ENCODE assay signal across 21 cellular contexts in the genomic region with DNA sequence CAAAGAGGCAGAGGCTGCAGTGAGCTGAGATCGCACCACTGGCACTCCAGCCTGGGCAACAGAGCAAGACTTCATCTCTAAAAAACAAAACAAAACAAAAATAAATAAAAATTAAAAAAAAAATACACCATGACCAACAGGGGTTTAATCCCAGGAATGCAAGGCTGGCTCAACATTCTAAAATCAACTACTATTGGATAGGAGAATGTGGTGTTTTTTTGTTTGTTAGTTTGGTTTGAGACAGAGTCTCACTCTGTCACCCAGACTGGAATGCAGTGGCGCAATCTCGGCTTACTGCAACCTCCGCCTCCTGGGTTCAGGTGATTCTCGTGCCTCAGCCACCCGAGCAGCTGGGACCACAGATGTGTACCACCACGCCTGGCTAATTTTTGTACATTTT. TPM values are rescaled to one million over a fixed set of nuclear protein-coding genes. Genes with fewer than 3 reads are reported as not detected.
DNase-seq lines count a peak whose midpoint lies in the region; ATAC-seq, FAIRE-seq and TF ChIP-seq lines count a peak whose summit lies in the region.
"Had no signal": no experiment of that assay in that cellular context is flagged by ENCODE, and none has a peak within 500 bp of the region (broad histone marks: within the 10 kb centered on the region; RNA-seq: fewer than 3 reads in every experiment).

No MANE protein-coding gene starts in this region.

- H3K36me3 ChIP-seq in HepG2 (replicated peaks in 1 of 2; ENCODE audit: control insufficient read depth in 1 of 2, insufficient read depth in 2 of 2, low read length in 2 of 2), result peaks cover 0 to 2% of the 10 kb centered on the region in 2 experiments; a peak in 1 of 5 replicates
- H3K36me3 ChIP-seq in sigmoid colon, result no peaks in the 10 kb centered on the region
- H3K36me3 ChIP-seq in HAP-1 (replicated peaks), result no peaks in the 10 kb centered on the region; the same call in 1 of the 2 replicates

- H3K9me3 ChIP-seq in HepG2 (ENCODE audit: low read length), result no peaks in the 10 kb centered on the region
- no peaks in the 10 kb centered on the region for H3K9me3 ChIP-seq in sigmoid colon
- no peaks in the 10 kb centered on the region; the same call in 1 of the 2 replicates for H3K9me3 ChIP-seq in HAP-1

- no peak overlapping the region for H3K4me2 ChIP-seq in HepG2 (ENCODE audit: low read depth, low read length)
- H3K4me2 ChIP-seq: BLaER1, GM23338 had no signal

- no TSS peak for BruUV-seq in HepG2 (replicated peaks; lab: Mats Ljungman, UMichigan)

- no peaks in the 10 kb centered on the region for H3K27me3 ChIP-seq in HepG2 (ENCODE audit: control insufficient read depth in 1 of 2, insufficient read depth in 2 of 2, low read length in 2 of 2)
- no peaks in the 10 kb centered on the region for H3K27me3 ChIP-seq in sigmoid colon
- no peaks in the 10 kb centered on the region for H3K27me3 ChIP-seq in HAP-1 (ENCODE audit: low read depth)
- H3K27me3 ChIP-seq: BLaER1 had no signal

- H3K9ac ChIP-seq in HepG2 (ENCODE audit: insufficient read depth, low read depth, low read length), result no peak overlapping the region
- H3K9ac ChIP-seq: BLaER1 had no signal

- no peak for DNase-seq in epithelial cell of prostate (ENCODE audit: low read depth, low spot score)
- no peak for DNase-seq in HepG2 (ENCODE audit: low spot score)
- peak; percentile 44 for DNase-seq in sigmoid colon
- DNase-seq in HAP-1 (ENCODE audit: low spot score in 2 of 2), result no peak
- DNase-seq in putamen (ENCODE audit: low spot score), result no peak
- DNase-seq in DMS79 (lab: John Stamatoyannopoulos, UW), result no peak
- DNase-seq: Caco-2; CD4-positive, CD25-positive, alpha-beta regulatory T cell; CD8-positive, alpha-beta T cell; DMS153; EL; GDM1; H9; HFFc6 had no signal

- POLR2A ChIA-PET in HepG2 (lab: Yijun Ruan, JAX), result no interaction called here

- TF ChIP-seq RAD21 in HepG2 (CRISPR knock-in tag; IDR thresholded peaks at IDR 0.05), result no peak

- H4K20me1 ChIP-seq in HepG2 (ENCODE audit: insufficient read depth, low read length), result no peaks in the 10 kb centered on the region

- H2AFZ ChIP-seq in HepG2 (ENCODE audit: low read length), result no peak overlapping the region
- H2AFZ ChIP-seq: GM23338 had no signal

- no peak overlapping the region for H3K4me3 ChIP-seq in HepG2 (replicated peaks in 1 of 3; ENCODE audit: insufficient read depth in 1 of 3, low read depth in 2 of 3, low read length in 3 of 3)
- no peak overlapping the region for H3K4me3 ChIP-seq in sigmoid colon
- no peak overlapping the region for H3K4me3 ChIP-seq in HAP-1
- H3K4me3 ChIP-seq: BLaER1, GM12878, GM23338 had no signal

- TF ChIP-seq POLR2A in HepG2 (IDR thresholded peaks at IDR 0.05; ENCODE audit: insufficient read depth in 1 of 2, low read depth in 2 of 2, low read length in 2 of 2) (no peak), sigmoid colon (IDR thresholded peaks at IDR 0.05) (no peak)

- H3K79me2 ChIP-seq in HepG2 (ENCODE audit: insufficient read depth, low read length), result no peaks in the 10 kb centered on the region

- FAIRE-seq in HepG2 (lab: Jason Lieb, UNC), result no peak
- FAIRE-seq: GM12878 had no signal

- no peak for TF ChIP-seq EP300 in HepG2 (IDR thresholded peaks at IDR 0.05; ENCODE audit: low read depth in 2 of 2, low read length in 2 of 2)
- no peak for TF ChIP-seq EP300 in HepG2 (CRISPR knock-in tag; IDR thresholded peaks at IDR 0.05; ENCODE audit: borderline replicate concordance)
- TF ChIP-seq EP300 in sigmoid colon (IDR thresholded peaks at IDR 0.05), result no peak

- intact Hi-C loops in HepG2 (cut with micrococcal nuclease; ENCODE audit: unreplicated experiment), result no loop called here
- intact Hi-C loops in sigmoid colon (cut with DNase I), result no loop called here

- H3K4me1 ChIP-seq in HepG2 (ENCODE audit: insufficient read depth, low read length), result peaks cover 13% of the 10 kb centered on the region
- no peaks in the 10 kb centered on the region for H3K4me1 ChIP-seq in sigmoid colon
- H3K4me1 ChIP-seq in HAP-1, result no peaks in the 10 kb centered on the region

- TF ChIP-seq CTCF in HepG2 (CRISPR knock-in tag; IDR thresholded peaks at IDR 0.05) (no peak), sigmoid colon (IDR thresholded peaks at IDR 0.05) (no peak)

- in situ Hi-C loops in HepG2 (cut with HindIII; ENCODE audit: extremely low pct_ligation_motif_present, low pct_unique_long_range_greater_than_20kb), result no loop called here
- in situ Hi-C loops in HAP-1 (cut with MboI; ENCODE audit: low sequenced_read_pairs), result no loop called here

- H3K27ac ChIP-seq in epithelial cell of prostate (peak overlapping the region; percentile 68), HepG2 (ENCODE audit: extremely low read length, insufficient read depth, low read length) (no peak overlapping the region), sigmoid colon (no peak overlapping the region)
- H3K27ac ChIP-seq: BLaER1, C4-2B had no signal

- no peak for ATAC-seq in HepG2
- ATAC-seq: CD8-positive, alpha-beta T cell; GM12878; GM23338 had no signal

- 92% methylated on average over 7 of the region's 7 CpGs for WGBS in HepG2 (ENCODE audit: low lambda C conversion rate)
- 97 to 98% methylated on average over 7 of the region's 7 CpGs for WGBS in sigmoid colon, 2 donors

- CTCF ChIA-PET in HepG2 (lab: Yijun Ruan, JAX; ENCODE audit: low intra/inter-chr PET ratio, low total read pairs), result no interaction called here

RNA-seq across cellular contexts. Expression of a gene that starts 19.9 kb away (rescaled TPM):
- 17.2 and 17.6 TPM in 2 replicates for total RNA-seq in HepG2 (2016; rRNA removed; fragmentation: Illumina TruSeq; extraction: Trizol)
- 5.6 and 6.5 TPM in 2 replicates for total RNA-seq in HepG2 (2016; cell fraction: cytosol; rRNA removed; fragmentation: Illumina TruSeq; extraction: Trizol; ENCODE audit: low read depth)
- total RNA-seq in HepG2 (2016; cell fraction: insoluble cytoplasmic fraction; rRNA removed; fragmentation: Illumina TruSeq; extraction: Trizol), result 15.5 and 19.1 TPM in 2 replicates
- 13.6 and 15.8 TPM in 2 replicates for total RNA-seq in HepG2 (2016; cell fraction: membrane; rRNA removed; fragmentation: Illumina TruSeq; extraction: Trizol)
- total RNA-seq in HepG2 (2016; cell fraction: nucleus; rRNA removed; fragmentation: Illumina TruSeq; extraction: Trizol), result 9.0 and 12.8 TPM in 2 replicates
- polyA plus RNA-seq in HepG2 (2011; rRNA removed), result 11.1 and 12.8 TPM in 2 replicates
- 11.1 and 12.3 TPM in 2 replicates for polyA plus RNA-seq in HepG2 (2011; cell fraction: cytosol; rRNA removed)
- 8.1 and 9.3 TPM in 2 replicates for polyA plus RNA-seq in HepG2 (2011; cell fraction: nucleus; rRNA removed)
- polyA plus RNA-seq in HepG2 (2012), result 7.0 and 7.9 TPM in 2 replicates
- polyA plus RNA-seq in HepG2 (2016; cell fraction: cytosol; fragmentation: Illumina TruSeq; extraction: Trizol; ENCODE audit: low read depth), result 2.9 and 5.2 TPM in 2 replicates
- 12.7 and 14.1 TPM in 2 replicates for polyA plus RNA-seq in HepG2 (2016; cell fraction: insoluble cytoplasmic fraction; fragmentation: Illumina TruSeq; extraction: Trizol; ENCODE audit: low read depth)
- 8.7 and 9.6 TPM in 2 replicates for polyA plus RNA-seq in HepG2 (2016; cell fraction: membrane; fragmentation: Illumina TruSeq; extraction: Trizol; ENCODE audit: low read depth)
- 18.9 and 20.0 TPM in 2 replicates for polyA plus RNA-seq in HepG2 (2016; cell fraction: nucleus; fragmentation: Illumina TruSeq; extraction: Trizol; ENCODE audit: insufficient read depth, low read depth)
- polyA minus RNA-seq in HepG2 (2011; rRNA and poly(A)+ RNA removed; ENCODE audit: low replicate concordance), result 26.4 and 27.3 TPM in 2 replicates
- 6.1 and 9.6 TPM in 2 replicates for polyA minus RNA-seq in HepG2 (2011; cell fraction: cytosol; rRNA and poly(A)+ RNA removed)
- 8.1 and 8.8 TPM in 2 replicates for polyA minus RNA-seq in HepG2 (2011; cell fraction: nucleus; rRNA and poly(A)+ RNA removed)
- 10 to 100 TPM in 2 of 4 donors, 1 to 10 TPM in 2; 8.1 to 19.1 (median 11.1) TPM for total RNA-seq in sigmoid colon
- 10 to 100 TPM; 13.8 to 19.5 (median 15.5) TPM for polyA plus RNA-seq in sigmoid colon

RNA-seq across cellular contexts. Expression of a gene that starts 32.7 kb away (rescaled TPM):
- total RNA-seq in HepG2 (2016; rRNA removed; fragmentation: Illumina TruSeq; extraction: Trizol) (1.7 and 3.1 TPM in 2 replicates), sigmoid colon (10 to 100 TPM in 3 of 4 donors, 1 to 10 TPM in 1; 8.6 to 26.1 (median 21.9) TPM)
- total RNA-seq in HepG2 (2016; cell fraction: cytosol; rRNA removed; fragmentation: Illumina TruSeq; extraction: Trizol; ENCODE audit: low read depth), result 1.9 and 2.8 TPM in 2 replicates
- 2.1 and 4.2 TPM in 2 replicates for total RNA-seq in HepG2 (2016; cell fraction: insoluble cytoplasmic fraction; rRNA removed; fragmentation: Illumina TruSeq; extraction: Trizol)
- total RNA-seq in HepG2 (2016; cell fraction: membrane; rRNA removed; fragmentation: Illumina TruSeq; extraction: Trizol), result 2.2 and 3.5 TPM in 2 replicates
- 1.9 and 4.3 TPM in 2 replicates for total RNA-seq in HepG2 (2016; cell fraction: nucleus; rRNA removed; fragmentation: Illumina TruSeq; extraction: Trizol)
- polyA plus RNA-seq in HepG2 (2011; rRNA removed) (1.5 and 2.0 TPM in 2 replicates), sigmoid colon (1 to 10 TPM in 2 of 3 donors, under 1 TPM in 1; 0.46 to 5.0 (median 1.8) TPM)
- polyA plus RNA-seq in HepG2 (2011; cell fraction: cytosol; rRNA removed), result 1.8 and 2.8 TPM in 2 replicates
- polyA plus RNA-seq in HepG2 (2011; cell fraction: nucleus; rRNA removed), result 7.9 and 8.0 TPM in 2 replicates
- polyA plus RNA-seq in HepG2 (2012), result 1.3 and 1.7 TPM in 2 replicates
- 1.6 and 2.1 TPM in 2 replicates for polyA plus RNA-seq in HepG2 (2016; cell fraction: cytosol; fragmentation: Illumina TruSeq; extraction: Trizol; ENCODE audit: low read depth)
- 2.2 and 3.1 TPM in 2 replicates for polyA plus RNA-seq in HepG2 (2016; cell fraction: insoluble cytoplasmic fraction; fragmentation: Illumina TruSeq; extraction: Trizol; ENCODE audit: low read depth)
- polyA plus RNA-seq in HepG2 (2016; cell fraction: membrane; fragmentation: Illumina TruSeq; extraction: Trizol; ENCODE audit: low read depth), result 2.3 and 2.5 TPM in 2 replicates
- polyA plus RNA-seq in HepG2 (2016; cell fraction: nucleus; fragmentation: Illumina TruSeq; extraction: Trizol; ENCODE audit: insufficient read depth, low read depth), result 5.2 and 6.4 TPM in 2 replicates
- polyA minus RNA-seq in HepG2 (2011; rRNA and poly(A)+ RNA removed; ENCODE audit: low replicate concordance), result 0.12 and 1.3 TPM in 2 replicates
- polyA minus RNA-seq in HepG2 (2011; cell fraction: cytosol; rRNA and poly(A)+ RNA removed), result 0.53 and 0.79 TPM in 2 replicates
- polyA minus RNA-seq in HepG2 (2011; cell fraction: nucleus; rRNA and poly(A)+ RNA removed), result 0.62 and 0.64 TPM in 2 replicates
- total RNA-seq: A172, A673, H4 had no signal

RNA-seq across cellular contexts. Expression of a gene that starts 32.7 kb away (rescaled TPM):
- total RNA-seq in HepG2 (2016; rRNA removed; fragmentation: Illumina TruSeq; extraction: Trizol) (20.8 and 21.4 TPM in 2 replicates), sigmoid colon (10 to 100 TPM; 21.0 to 27.0 (median 23.2) TPM)
- 10.8 and 12.4 TPM in 2 replicates for total RNA-seq in HepG2 (2016; cell fraction: cytosol; rRNA removed; fragmentation: Illumina TruSeq; extraction: Trizol; ENCODE audit: low read depth)
- 17.9 and 24.2 TPM in 2 replicates for total RNA-seq in HepG2 (2016; cell fraction: insoluble cytoplasmic fraction; rRNA removed; fragmentation: Illumina TruSeq; extraction: Trizol)
- 17.6 and 19.5 TPM in 2 replicates for total RNA-seq in HepG2 (2016; cell fraction: membrane; rRNA removed; fragmentation: Illumina TruSeq; extraction: Trizol)
- total RNA-seq in HepG2 (2016; cell fraction: nucleus; rRNA removed; fragmentation: Illumina TruSeq; extraction: Trizol), result 13.8 and 15.4 TPM in 2 replicates
- polyA plus RNA-seq in HepG2 (2011; rRNA removed) (10.8 and 12.2 TPM in 2 replicates), sigmoid colon (10 to 100 TPM in 1 of 3 donors, 1 to 10 TPM in 2; 6.9 to 16.2 (median 9.0) TPM)
- 6.0 and 11.2 TPM in 2 replicates for polyA plus RNA-seq in HepG2 (2011; cell fraction: cytosol; rRNA removed)
- polyA plus RNA-seq in HepG2 (2011; cell fraction: nucleus; rRNA removed), result 29.2 and 37.2 TPM in 2 replicates
- 9.4 and 12.3 TPM in 2 replicates for polyA plus RNA-seq in HepG2 (2012)
- 11.8 and 13.2 TPM in 2 replicates for polyA plus RNA-seq in HepG2 (2016; cell fraction: cytosol; fragmentation: Illumina TruSeq; extraction: Trizol; ENCODE audit: low read depth)
- polyA plus RNA-seq in HepG2 (2016; cell fraction: insoluble cytoplasmic fraction; fragmentation: Illumina TruSeq; extraction: Trizol; ENCODE audit: low read depth), result 18.0 and 18.5 TPM in 2 replicates
- polyA plus RNA-seq in HepG2 (2016; cell fraction: membrane; fragmentation: Illumina TruSeq; extraction: Trizol; ENCODE audit: low read depth), result 9.5 and 15.3 TPM in 2 replicates
- 33.6 and 35.0 TPM in 2 replicates for polyA plus RNA-seq in HepG2 (2016; cell fraction: nucleus; fragmentation: Illumina TruSeq; extraction: Trizol; ENCODE audit: insufficient read depth, low read depth)
- 6.6 and 7.1 TPM in 2 replicates for polyA minus RNA-seq in HepG2 (2011; rRNA and poly(A)+ RNA removed; ENCODE audit: low replicate concordance)
- polyA minus RNA-seq in HepG2 (2011; cell fraction: cytosol; rRNA and poly(A)+ RNA removed), result 4.5 and 7.8 TPM in 2 replicates
- 3.6 and 3.9 TPM in 2 replicates for polyA minus RNA-seq in HepG2 (2011; cell fraction: nucleus; rRNA and poly(A)+ RNA removed)
- total RNA-seq: A172 had no signal

RNA-seq across cellular contexts. Expression of a gene that starts 38.5 kb away (rescaled TPM):
- total RNA-seq in HepG2 (2016; rRNA removed; fragmentation: Illumina TruSeq; extraction: Trizol) (3.0 and 4.3 TPM in 2 replicates), sigmoid colon (10 to 100 TPM; 12.8 to 16.6 (median 14.0) TPM)
- 22.8 and 24.1 TPM in 2 replicates for total RNA-seq in HepG2 (2016; cell fraction: cytosol; rRNA removed; fragmentation: Illumina TruSeq; extraction: Trizol; ENCODE audit: low read depth)
- 2.5 and 4.0 TPM in 2 replicates for total RNA-seq in HepG2 (2016; cell fraction: insoluble cytoplasmic fraction; rRNA removed; fragmentation: Illumina TruSeq; extraction: Trizol)
- total RNA-seq in HepG2 (2016; cell fraction: membrane; rRNA removed; fragmentation: Illumina TruSeq; extraction: Trizol), result 18.3 and 19.1 TPM in 2 replicates
- total RNA-seq in HepG2 (2016; cell fraction: nucleus; rRNA removed; fragmentation: Illumina TruSeq; extraction: Trizol), result 1.6 and 2.2 TPM in 2 replicates
- polyA plus RNA-seq in HepG2 (2011; rRNA removed) (3.5 and 3.6 TPM in 2 replicates), sigmoid colon (1 to 10 TPM; 4.2 to 8.3 (median 4.4) TPM)
- 4.3 and 6.9 TPM in 2 replicates for polyA plus RNA-seq in HepG2 (2011; cell fraction: cytosol; rRNA removed)
- polyA plus RNA-seq in HepG2 (2011; cell fraction: nucleus; rRNA removed), result 2.8 and 3.0 TPM in 2 replicates
- polyA plus RNA-seq in HepG2 (2012), result 1.3 and 2.2 TPM in 2 replicates
- polyA plus RNA-seq in HepG2 (2016; cell fraction: cytosol; fragmentation: Illumina TruSeq; extraction: Trizol; ENCODE audit: low read depth), result 26.8 and 27.5 TPM in 2 replicates
- polyA plus RNA-seq in HepG2 (2016; cell fraction: insoluble cytoplasmic fraction; fragmentation: Illumina TruSeq; extraction: Trizol; ENCODE audit: low read depth), result 2.2 and 3.0 TPM in 2 replicates
- polyA plus RNA-seq in HepG2 (2016; cell fraction: membrane; fragmentation: Illumina TruSeq; extraction: Trizol; ENCODE audit: low read depth), result 17.4 and 17.7 TPM in 2 replicates
- polyA plus RNA-seq in HepG2 (2016; cell fraction: nucleus; fragmentation: Illumina TruSeq; extraction: Trizol; ENCODE audit: insufficient read depth, low read depth), result 1.5 and 2.9 TPM in 2 replicates
- polyA minus RNA-seq in HepG2 (2011; rRNA and poly(A)+ RNA removed; ENCODE audit: low replicate concordance), result 2.8 and 3.8 TPM in 2 replicates
- 0.79 and 2.1 TPM in 2 replicates for polyA minus RNA-seq in HepG2 (2011; cell fraction: cytosol; rRNA and poly(A)+ RNA removed)
- polyA minus RNA-seq in HepG2 (2011; cell fraction: nucleus; rRNA and poly(A)+ RNA removed), result 0.50 and 0.77 TPM in 2 replicates
- total RNA-seq: H4 had no signal

RNA-seq across cellular contexts. Expression of a gene that starts 39.2 kb away (rescaled TPM):
- total RNA-seq in HepG2 (2016; rRNA removed; fragmentation: Illumina TruSeq; extraction: Trizol) (26.1 and 32.6 TPM in 2 replicates), sigmoid colon (10 to 100 TPM; 13.9 to 20.6 (median 18.7) TPM)
- total RNA-seq in HepG2 (2016; cell fraction: cytosol; rRNA removed; fragmentation: Illumina TruSeq; extraction: Trizol; ENCODE audit: low read depth), result 11.9 and 12.4 TPM in 2 replicates
- 22.4 and 31.8 TPM in 2 replicates for total RNA-seq in HepG2 (2016; cell fraction: insoluble cytoplasmic fraction; rRNA removed; fragmentation: Illumina TruSeq; extraction: Trizol)
- total RNA-seq in HepG2 (2016; cell fraction: membrane; rRNA removed; fragmentation: Illumina TruSeq; extraction: Trizol), result 20.9 and 24.1 TPM in 2 replicates
- 18.3 and 24.0 TPM in 2 replicates for total RNA-seq in HepG2 (2016; cell fraction: nucleus; rRNA removed; fragmentation: Illumina TruSeq; extraction: Trizol)
- polyA plus RNA-seq in HepG2 (2011; rRNA removed) (37.1 and 38.3 TPM in 2 replicates), sigmoid colon (10 to 100 TPM in 1 of 3 donors, 1 to 10 TPM in 2; 7.4 to 19.3 (median 9.6) TPM)
- 15.3 and 28.8 TPM in 2 replicates for polyA plus RNA-seq in HepG2 (2011; cell fraction: cytosol; rRNA removed)
- polyA plus RNA-seq in HepG2 (2011; cell fraction: nucleus; rRNA removed), result 82.8 and 84.5 TPM in 2 replicates
- polyA plus RNA-seq in HepG2 (2012), result 28.9 and 29.0 TPM in 2 replicates
- 18.7 and 21.0 TPM in 2 replicates for polyA plus RNA-seq in HepG2 (2016; cell fraction: cytosol; fragmentation: Illumina TruSeq; extraction: Trizol; ENCODE audit: low read depth)
- 30.7 and 42.2 TPM in 2 replicates for polyA plus RNA-seq in HepG2 (2016; cell fraction: insoluble cytoplasmic fraction; fragmentation: Illumina TruSeq; extraction: Trizol; ENCODE audit: low read depth)
- polyA plus RNA-seq in HepG2 (2016; cell fraction: membrane; fragmentation: Illumina TruSeq; extraction: Trizol; ENCODE audit: low read depth), result 29.3 and 29.6 TPM in 2 replicates
- polyA plus RNA-seq in HepG2 (2016; cell fraction: nucleus; fragmentation: Illumina TruSeq; extraction: Trizol; ENCODE audit: insufficient read depth, low read depth), result 42.9 and 46.5 TPM in 2 replicates
- polyA minus RNA-seq in HepG2 (2011; rRNA and poly(A)+ RNA removed; ENCODE audit: low replicate concordance), result 39.4 and 41.0 TPM in 2 replicates
- 18.9 and 21.7 TPM in 2 replicates for polyA minus RNA-seq in HepG2 (2011; cell fraction: cytosol; rRNA and poly(A)+ RNA removed)
- polyA minus RNA-seq in HepG2 (2011; cell fraction: nucleus; rRNA and poly(A)+ RNA removed), result 18.6 and 22.8 TPM in 2 replicates
